28 cellular contexts compared by ENCODE assay signal in the genomic region with DNA sequence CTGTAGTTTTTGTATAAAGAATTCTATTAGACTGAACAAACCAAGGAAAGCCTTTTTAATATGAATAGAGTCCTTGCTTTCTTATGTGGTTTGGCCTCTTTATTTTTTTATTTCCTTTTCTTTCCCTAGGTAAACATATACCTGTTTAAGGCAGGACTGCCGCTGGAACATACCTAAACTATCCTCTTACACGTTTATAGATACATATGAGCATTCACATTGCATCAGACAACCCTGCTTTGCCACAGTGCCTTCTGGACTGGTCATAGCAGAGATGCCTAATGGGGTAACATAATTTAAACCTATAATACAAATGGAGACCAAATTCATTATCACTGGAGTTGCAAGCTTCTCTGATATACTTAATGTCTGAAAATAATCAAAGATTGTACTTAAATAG.
"Had no signal": no experiment of that assay in that cellular context is flagged by ENCODE, and none has a peak within 500 bp of the region (broad histone marks: within the 10 kb centered on the region; RNA-seq: fewer than 3 reads in every experiment).

No MANE protein-coding gene starts in this region.

- H3K9me3 ChIP-seq: gastroesophageal sphincter, lower lobe of right lung, right lobe of liver, suprapubic skin, tibial artery had no signal

- ATAC-seq: esophagus mucosa; foreskin keratinocyte; gastroesophageal sphincter; heart left ventricle; left cardiac atrium; lower lobe of right lung; right lobe of liver; stimulated activated naive CD8-positive, alpha-beta T cell treated with anti-CD3 and anti-CD28 coated beads, Interleukin-15, amount 100 ng/mL, for 72 hours had no signal

- H3K27ac ChIP-seq: foreskin keratinocyte, heart left ventricle, hepatocyte, left ventricle myocardium inferior, lower lobe of right lung, neural progenitor cell, parathyroid adenoma, right lobe of liver, suprapubic skin, tibial artery had no signal

- H3K36me3 ChIP-seq: neural progenitor cell, right lobe of liver, suprapubic skin had no signal

- H3K27me3 Mint-ChIP-seq: central memory CD8-positive, alpha-beta T cell; memory B cell; naive B cell; progenitor cell of endocrine pancreas; stimulated activated naive CD8-positive, alpha-beta T cell treated with anti-CD3 and anti-CD28 coated beads, Interleukin-15, amount 100 ng/mL, for 72 hours; type B pancreatic cell had no signal

- H3K4me3 ChIP-seq: gastroesophageal sphincter, heart left ventricle, hepatocyte, left ventricle myocardium inferior, lower lobe of right lung, neural progenitor cell, right lobe of liver, suprapubic skin, tibial artery had no signal

- H3K36me3 Mint-ChIP-seq: naive B cell had no signal

- DNase-seq: cortex of kidney; effector CD4-positive, alpha-beta T cell; foreskin keratinocyte; heart left ventricle; kidney; left cardiac atrium; left ventricle myocardium inferior; lower lobe of right lung; naive B cell; right lobe of liver; small intestine; stimulated activated CD4-positive, alpha-beta T cell treated with anti-CD3 and anti-CD28 coated beads, Interleukin-1b, Interleukin-23, amount 100 ng/mL, for 48 hours; stimulated activated CD4-positive, alpha-beta T cell treated with anti-CD3 and anti-CD28 coated beads, Interleukin-4, amount 100 ng/mL, for 1 hour; stimulated activated CD8-positive, alpha-beta memory T cell treated with anti-CD3 and anti-CD28 coated beads, Interleukin-4, amount 100 ng/mL, for 48 hours; stimulated activated naive CD4-positive, alpha-beta T cell; stimulated activated naive CD8-positive, alpha-beta T cell treated with anti-CD3 and anti-CD28 coated beads, Interleukin-15, amount 100 ng/mL, for 72 hours; tibial artery had no signal

- H3K4me3 Mint-ChIP-seq: central memory CD8-positive, alpha-beta T cell; memory B cell; naive B cell; nephron; neural progenitor cell; stimulated activated naive CD8-positive, alpha-beta T cell treated with anti-CD3 and anti-CD28 coated beads, Interleukin-15, amount 100 ng/mL, for 72 hours; type B pancreatic cell had no signal

- H3K9me3 Mint-ChIP-seq: central memory CD8-positive, alpha-beta T cell; memory B cell; naive B cell; stimulated activated naive CD8-positive, alpha-beta T cell treated with anti-CD3 and anti-CD28 coated beads, Interleukin-15, amount 100 ng/mL, for 72 hours; type B pancreatic cell had no signal

- H3K4me1 Mint-ChIP-seq: memory B cell, naive B cell, neural progenitor cell had no signal

- H3K27ac Mint-ChIP-seq: memory B cell; naive B cell; nephron; neural progenitor cell; progenitor cell of endocrine pancreas; stimulated activated naive CD8-positive, alpha-beta T cell treated with anti-CD3 and anti-CD28 coated beads, Interleukin-15, amount 100 ng/mL, for 72 hours; type B pancreatic cell had no signal

- H3K27me3 ChIP-seq: foreskin keratinocyte, gastroesophageal sphincter, heart left ventricle, hepatocyte, neural progenitor cell, right lobe of liver, suprapubic skin, tibial artery had no signal

- H3K4me1 ChIP-seq: lower lobe of right lung, neural progenitor cell, parathyroid adenoma, right lobe of liver had no signal
